25 cellular contexts compared by ENCODE assay signal in the genomic region with DNA sequence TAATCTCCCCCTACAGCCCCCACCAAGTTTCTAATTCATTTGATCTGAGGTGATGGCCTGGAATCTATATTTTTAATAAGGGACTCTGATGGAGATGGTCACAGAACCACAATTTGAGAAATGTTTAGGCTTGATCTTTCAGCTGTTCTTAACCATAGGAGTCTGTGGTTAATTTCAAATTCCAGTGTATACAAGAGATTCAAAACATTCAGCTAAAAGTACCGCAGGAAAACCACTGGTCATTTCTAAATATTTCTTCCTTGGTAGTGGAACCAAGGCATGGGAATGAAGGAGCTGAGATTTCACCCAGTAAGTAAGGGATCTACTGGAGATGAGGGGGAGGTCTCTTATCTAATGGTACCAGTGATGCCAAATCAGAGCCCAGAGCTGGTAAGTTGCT.
"Had no signal": no experiment of that assay in that cellular context is flagged by ENCODE, and none has a peak within 500 bp of the region (broad histone marks: within the 10 kb centered on the region; RNA-seq: fewer than 3 reads in every experiment).

No MANE protein-coding gene starts in this region.

- H3K9me3 ChIP-seq: ovary, psoas muscle, sigmoid colon, thoracic aorta, transverse colon, vagina had no signal

- DNase-seq: dermis blood vessel endothelial cell; effector memory CD4-positive, alpha-beta T cell; erythroblast; left ventricle myocardium superior; lower lobe of right lung; mesendoderm; midbrain; natural killer cell; occipital lobe; ovary; psoas muscle; right cardiac atrium; sigmoid colon; stimulated activated CD4-positive, alpha-beta T cell treated with anti-CD3 and anti-CD28 coated beads, Interleukin-15, amount 100 ng/mL, for 24 hours; stimulated activated CD4-positive, alpha-beta T cell treated with anti-CD3 and anti-CD28 coated beads, Interleukin-2, amount 100 ng/mL, for 48 hours; stimulated activated naive B cell treated with anti-CD40 and anti-IgM and Interleukin-4, amounts not matched to agents 10 μg/mL and 1 μg/mL and 100 μg/mL, for 72 hours; transverse colon had no signal

- H3K27ac Mint-ChIP-seq: natural killer cell; stimulated activated naive B cell treated with anti-CD40 and anti-IgM and Interleukin-4, amounts not matched to agents 10 μg/mL and 1 μg/mL and 100 μg/mL, for 72 hours; stimulated activated naive CD8-positive, alpha-beta T cell treated with anti-CD3 and anti-CD28 coated beads, Interleukin-15, Interleukin-2, amounts not matched to agents 100 ng/mL and 50 ng/mL, for 24 hours had no signal

- FAIRE-seq: endometrium, frontal cortex, keratinocyte had no signal

- H3K36me3 Mint-ChIP-seq: stimulated activated naive B cell treated with anti-CD40 and anti-IgM and Interleukin-4, amounts not matched to agents 10 μg/mL and 1 μg/mL and 100 μg/mL, for 72 hours had no signal

- H3K27me3 ChIP-seq: ovary, sigmoid colon, transverse colon, vagina had no signal

- H3K36me3 ChIP-seq: lower lobe of right lung, ovary, sigmoid colon, thoracic aorta, transverse colon, vagina had no signal

- ATAC-seq: left ventricle myocardium superior; lower lobe of right lung; natural killer cell; psoas muscle; stimulated activated naive B cell treated with anti-CD40 and anti-IgM and Interleukin-4, amounts not matched to agents 10 μg/mL and 1 μg/mL and 100 μg/mL, for 72 hours had no signal

- H3K27ac ChIP-seq: coronary artery, lower lobe of right lung, ovary, psoas muscle, skin epidermis, thoracic aorta, transverse colon, vagina had no signal

- H3K4me3 Mint-ChIP-seq: natural killer cell; stimulated activated naive B cell treated with anti-CD40 and anti-IgM and Interleukin-4, amounts not matched to agents 10 μg/mL and 1 μg/mL and 100 μg/mL, for 72 hours; stimulated activated naive CD8-positive, alpha-beta T cell treated with anti-CD3 and anti-CD28 coated beads, Interleukin-15, Interleukin-2, amounts not matched to agents 100 ng/mL and 50 ng/mL, for 24 hours had no signal

- H3K4me3 ChIP-seq: coronary artery, lower lobe of right lung, ovary, psoas muscle, sigmoid colon, skin epidermis, thoracic aorta, transverse colon, vagina had no signal

- H3K9me3 Mint-ChIP-seq: natural killer cell; stimulated activated naive CD8-positive, alpha-beta T cell treated with anti-CD3 and anti-CD28 coated beads, Interleukin-15, Interleukin-2, amounts not matched to agents 100 ng/mL and 50 ng/mL, for 24 hours had no signal

- H3K4me1 ChIP-seq: lower lobe of right lung, psoas muscle, transverse colon, vagina had no signal

- H3K4me1 Mint-ChIP-seq: natural killer cell; stimulated activated naive B cell treated with anti-CD40 and anti-IgM and Interleukin-4, amounts not matched to agents 10 μg/mL and 1 μg/mL and 100 μg/mL, for 72 hours had no signal
